In the genomic region with DNA sequence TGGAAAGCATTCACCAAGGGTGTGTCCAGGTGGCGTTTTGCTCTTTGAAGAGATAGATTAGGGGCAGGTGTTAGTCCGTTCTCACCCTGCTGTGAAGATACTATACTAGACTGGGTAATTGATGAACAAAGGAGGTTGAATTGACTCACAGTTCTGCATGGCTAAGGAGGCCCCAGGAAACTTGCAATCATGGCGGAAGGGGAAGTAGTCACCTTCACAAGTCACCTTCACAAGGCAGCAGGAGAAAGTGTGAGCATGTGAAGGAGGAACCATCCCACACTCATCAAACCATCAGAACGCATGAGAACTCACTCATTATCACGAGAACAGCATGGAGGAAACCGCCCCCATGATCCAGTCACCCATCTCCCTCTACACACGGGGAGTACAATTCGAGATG, we compare ENCODE assay signal across 23 cellular contexts.
DNase-seq lines count a peak whose midpoint lies in the region; ATAC-seq, FAIRE-seq and TF ChIP-seq lines count a peak whose summit lies in the region.
"Had no signal": no experiment of that assay in that cellular context is flagged by ENCODE, and none has a peak within 500 bp of the region (broad histone marks: within the 10 kb centered on the region; RNA-seq: fewer than 3 reads in every experiment).

No MANE protein-coding gene starts in this region.

- TF ChIP-seq POLR2A in K562 (conservative IDR thresholded peaks at IDR 0.05) = no peak

- POLR2A ChIA-PET in K562 (lab: Yijun Ruan, JAX) = no interaction called here

- H3K9me3 Mint-ChIP-seq in endodermal cell = peaks cover 3% of the 10 kb centered on the region

- peaks cover under 1 to 37% (median 11%) of the 10 kb centered on the region in 11 experiments; a peak in 15 of 22 replicates for H3K36me3 ChIP-seq in BLaER1 treated with 17β-estradiol and CSF1 and Interleukin-3, amounts not matched to agents 10 nM and 100 nM
- no peaks in the 10 kb centered on the region for H3K36me3 ChIP-seq in K562 (ENCODE audit: control insufficient read depth, insufficient read depth, low read length)
- H3K36me3 ChIP-seq in endodermal cell (ENCODE audit: control insufficient read depth, insufficient read depth, low read length) = peaks cover 3% of the 10 kb centered on the region

- peaks cover 40 to 69% (median 53%) of the 10 kb centered on the region in 10 experiments for H3K4me1 ChIP-seq in BLaER1 treated with 17β-estradiol and CSF1 and Interleukin-3, amounts not matched to agents 10 nM and 100 nM
- H3K4me1 ChIP-seq in K562 (replicated peaks in 1 of 2; ENCODE audit: control insufficient read depth in 2 of 2, insufficient read depth in 2 of 2, low read length in 2 of 2) = peaks cover 6 to 25% of the 10 kb centered on the region in 2 experiments; a peak in 3 of 5 replicates
- peaks cover 3% of the 10 kb centered on the region for H3K4me1 ChIP-seq in right cardiac atrium (ENCODE audit: control insufficient read depth, insufficient read depth, low read length)
- no peaks in the 10 kb centered on the region for H3K4me1 ChIP-seq in endodermal cell (ENCODE audit: control insufficient read depth, insufficient read depth, low read length)
- H3K4me1 ChIP-seq: upper lobe of right lung had no signal

- no peak overlapping the region for H2AFZ ChIP-seq in K562 (ENCODE audit: low read depth, low read length)
- H2AFZ ChIP-seq: GM23248 had no signal

- H3K9me3 ChIP-seq in BLaER1 treated with 17β-estradiol and CSF1 and Interleukin-3, amounts not matched to agents 10 nM and 100 nM (replicated peaks in 1 of 11) = peaks cover 3 to 7% (median 5%) of the 10 kb centered on the region in 11 experiments; a peak in 21 of 22 replicates
- H3K9me3 ChIP-seq in K562 (replicated peaks; ENCODE audit: control insufficient read depth, insufficient read depth, low read depth, low read length) = no peaks in the 10 kb centered on the region
- H3K9me3 ChIP-seq in right cardiac atrium (ENCODE audit: control insufficient read depth, low read length) = no peaks in the 10 kb centered on the region
- H3K9me3 ChIP-seq in endodermal cell (ENCODE audit: control insufficient read depth, low read length) = no peaks in the 10 kb centered on the region
- H3K9me3 ChIP-seq: upper lobe of right lung had no signal

- H3K4me3 Mint-ChIP-seq in endodermal cell = no peak overlapping the region
- H3K4me3 Mint-ChIP-seq: HFFc6 had no signal

- peak; percentile 99 for DNase-seq in NCI-H146 (lab: John Stamatoyannopoulos, UW)
- DNase-seq in K562 (ENCODE audit: extremely low read depth in 1 of 4, low spot score in 3 of 4) = peak in 1 of 4 experiments; percentile 22
- DNase-seq in right cardiac atrium = no peak
- DNase-seq in RPMI8226 = no peak
- no peak for DNase-seq in endodermal cell
- DNase-seq: activated CD4-positive, alpha-beta T cell treated with anti-CD3 and anti-CD28 coated beads for 1 hour; activated CD8-positive, alpha-beta memory T cell treated with anti-CD3 and anti-CD28 coated beads for 24 hours; activated T-cell treated with anti-CD3 and anti-CD28 coated beads, Interleukin-2, amount 50 U/mL, for 1 hour; Calu3; effector CD4-positive, alpha-beta T cell; GM23248; heart left ventricle; HFFc6; Karpas-422; NCI-H2029; NCI-H446; nucleus accumbens; upper lobe of right lung had no signal

- no peaks in the 10 kb centered on the region for H3K9me1 ChIP-seq in K562 (ENCODE audit: control insufficient read depth, insufficient read depth, low read length)

- TF ChIP-seq EP300 in K562 (IDR thresholded peaks at IDR 0.05; ENCODE audit: low read length) = no peak

- TF ChIP-seq CTCF in K562 (IDR thresholded peaks at IDR 0.05 in 2 of 3, conservative IDR thresholded peaks at IDR 0.05 in 1 of 3; ENCODE audit: insufficient read depth in 2 of 3, low read depth in 1 of 3, low read length in 3 of 3) (no peak), endodermal cell (conservative IDR thresholded peaks at IDR 0.05) (no peak)

- H3K27me3 ChIP-seq in BLaER1 treated with 17β-estradiol and CSF1 and Interleukin-3, amounts not matched to agents 10 nM and 100 nM = no peaks in the 10 kb centered on the region
- H3K27me3 ChIP-seq in K562 (ENCODE audit: control insufficient read depth in 2 of 2, insufficient read depth in 2 of 2, low read length in 2 of 2) = no peaks in the 10 kb centered on the region
- H3K27me3 ChIP-seq in right cardiac atrium (ENCODE audit: control insufficient read depth, insufficient read depth) = no peaks in the 10 kb centered on the region
- no peaks in the 10 kb centered on the region for H3K27me3 ChIP-seq in endodermal cell (ENCODE audit: control insufficient read depth, insufficient read depth, low read length, poor library complexity, severe bottlenecking)
- H3K27me3 ChIP-seq: heart left ventricle, upper lobe of right lung had no signal

- H3K27ac Mint-ChIP-seq in endodermal cell = no peak overlapping the region
- H3K27ac Mint-ChIP-seq: HFFc6 had no signal

- ATAC-seq in GM18868 (IDR thresholded peaks at IDR 0.05; ENCODE audit: unreplicated experiment) (peak; percentile 60), K562 (no peak), right cardiac atrium (no peak), HG03196 (IDR thresholded peaks at IDR 0.05; ENCODE audit: unreplicated experiment) (no peak)
- ATAC-seq: heart left ventricle, upper lobe of right lung had no signal

- in situ Hi-C loops in K562 (cut with MboI) = no loop called here

- peaks cover 13% of the 10 kb centered on the region for H3K36me3 Mint-ChIP-seq in endodermal cell (ENCODE audit: low read depth)

- intact Hi-C loops in K562 (cut with micrococcal nuclease) = no loop called here
- intact Hi-C loops in right cardiac atrium (cut with DNase I) = no loop called here

- peaks cover 13% of the 10 kb centered on the region for H3K4me1 Mint-ChIP-seq in endodermal cell

- H3K27me3 Mint-ChIP-seq in endodermal cell (ENCODE audit: insufficient read depth) = no peaks in the 10 kb centered on the region

- 56% methylated on average over 6 of the region's 8 CpGs for WGBS in K562 (ENCODE audit: insufficient coverage, low coverage, missing lambda C conversion rate)
- WGBS in right cardiac atrium = 89% methylated on average over 8 of the region's 8 CpGs
- WGBS in endodermal cell (ENCODE audit: insufficient coverage in 1 of 2, insufficient read length in 1 of 2), 2 experiments = 94 to 97% methylated on average over 3 to 8 of the region's 8 CpGs

- H3K9ac ChIP-seq in BLaER1 treated with 17β-estradiol and CSF1 and Interleukin-3, amounts not matched to agents 10 nM and 100 nM = no peak overlapping the region
- H3K9ac ChIP-seq in K562 (ENCODE audit: insufficient read depth in 1 of 2, low read depth in 2 of 2, low read length in 2 of 2) = no peak overlapping the region
- H3K9ac ChIP-seq in endodermal cell (ENCODE audit: extremely low read depth, low read length, poor library complexity, severe bottlenecking) = no peak overlapping the region
- H3K9ac ChIP-seq: GM23248 had no signal

- H3K4me3 ChIP-seq in BLaER1 treated with 17β-estradiol and CSF1 and Interleukin-3, amounts not matched to agents 10 nM and 100 nM = no peak overlapping the region
- no peak overlapping the region for H3K4me3 ChIP-seq in K562
- no peak overlapping the region for H3K4me3 ChIP-seq in right cardiac atrium (ENCODE audit: low read length)
- no peak overlapping the region for H3K4me3 ChIP-seq in endodermal cell (ENCODE audit: low read length)
- H3K4me3 ChIP-seq: GM23248, heart left ventricle, skin epidermis, upper lobe of right lung had no signal

- no peak overlapping the region for H3K27ac ChIP-seq in BLaER1 treated with 17β-estradiol and CSF1 and Interleukin-3, amounts not matched to agents 10 nM and 100 nM
- H3K27ac ChIP-seq in K562 (ENCODE audit: extremely low read depth, low read depth, low read length) = peak overlapping the region; percentile 57; the same call in 1 of the 3 replicates
- H3K27ac ChIP-seq in right cardiac atrium (ENCODE audit: low read length) = no peak overlapping the region
- H3K27ac ChIP-seq in endodermal cell (ENCODE audit: low read depth, low read length) = no peak overlapping the region
- H3K27ac ChIP-seq: GM23248, heart left ventricle, skin epidermis, upper lobe of right lung had no signal

- no peak for FAIRE-seq in K562 (lab: Jason Lieb, UNC)
- FAIRE-seq: GM19239 had no signal

- TF ChIP-seq RAD21 in K562 (CRISPR knock-in tag; conservative IDR thresholded peaks at IDR 0.05 in 1 of 2, IDR thresholded peaks at IDR 0.05 in 1 of 2) = no peak

- BruUV-seq in K562 (replicated peaks; lab: Mats Ljungman, UMichigan) = no TSS peak

- no peaks in the 10 kb centered on the region for H3K79me2 ChIP-seq in K562 (ENCODE audit: control insufficient read depth, insufficient read depth, low read length)

- CTCF ChIA-PET in K562 (lab: Yijun Ruan, JAX; ENCODE audit: low intra/inter-chr PET ratio) = no interaction called here

- H4K20me1 ChIP-seq in BLaER1 treated with 17β-estradiol and CSF1 and Interleukin-3, amounts not matched to agents 10 nM and 100 nM = peaks cover 0 to 10% (median 0%) of the 10 kb centered on the region in 11 experiments; a peak in 6 of 22 replicates
- H4K20me1 ChIP-seq in K562 (replicated peaks; ENCODE audit: control insufficient read depth, insufficient read depth, low read length) = no peaks in the 10 kb centered on the region

- peak overlapping the region; percentile 38 to 71 (median 53) for H3K4me2 ChIP-seq in BLaER1 treated with 17β-estradiol and CSF1 and Interleukin-3, amounts not matched to agents 10 nM and 100 nM
- H3K4me2 ChIP-seq in K562 (ENCODE audit: insufficient read depth, low read length) = no peak overlapping the region

TF ChIP-seq in K562, 482 proteins besides CTCF, POLR2A, EP300 and RAD21 (continues in another document):
- TF ChIP-seq CBFB (CRISPR knock-in tag; IDR thresholded peaks at IDR 0.05) = no peak
- TF ChIP-seq ZNF165 (CRISPR knock-in tag; IDR thresholded peaks at IDR 0.05; ENCODE audit: borderline replicate concordance) = no peak
- TF ChIP-seq ZNF707 (CRISPR knock-in tag; conservative IDR thresholded peaks at IDR 0.05) = no peak
- no peak for TF ChIP-seq STAT5A (IDR thresholded peaks at IDR 0.05; ENCODE audit: borderline replicate concordance, low read length)
- TF ChIP-seq ZFPM2 (CRISPR knock-in tag; IDR thresholded peaks at IDR 0.05) = no peak
- no peak for TF ChIP-seq ZNF699 (CRISPR knock-in tag; IDR thresholded peaks at IDR 0.05; ENCODE audit: insufficient replicate concordance)
- TF ChIP-seq RBM39 (optimal IDR thresholded peaks at IDR 0.05; ENCODE audit: low read depth, low read length) = no peak
- no peak for TF ChIP-seq RBM25 (IDR thresholded peaks at IDR 0.05; ENCODE audit: low read depth, low read length, severe bottlenecking)
- TF ChIP-seq WHSC1 (IDR thresholded peaks at IDR 0.05; ENCODE audit: low read length) = no peak
- TF ChIP-seq, protein P1, sequence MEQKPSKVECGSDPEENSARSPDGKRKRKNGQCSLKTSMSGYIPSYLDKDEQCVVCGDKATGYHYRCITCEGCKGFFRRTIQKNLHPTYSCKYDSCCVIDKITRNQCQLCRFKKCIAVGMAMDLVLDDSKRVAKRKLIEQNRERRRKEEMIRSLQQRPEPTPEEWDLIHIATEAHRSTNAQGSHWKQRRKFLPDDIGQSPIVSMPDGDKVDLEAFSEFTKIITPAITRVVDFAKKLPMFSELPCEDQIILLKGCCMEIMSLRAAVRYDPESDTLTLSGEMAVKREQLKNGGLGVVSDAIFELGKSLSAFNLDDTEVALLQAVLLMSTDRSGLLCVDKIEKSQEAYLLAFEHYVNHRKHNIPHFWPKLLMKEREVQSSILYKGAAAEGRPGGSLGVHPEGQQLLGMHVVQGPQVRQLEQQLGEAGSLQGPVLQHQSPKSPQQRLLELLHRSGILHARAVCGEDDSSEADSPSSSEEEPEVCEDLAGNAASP (IDR thresholded peaks at IDR 0.05) = no peak
